Comparison of ENCODE assay signal across 17 cellular contexts in genomic region chr14:35992816-35993511, GRCh38.
A peak's percentile ranks its signal among the peaks of the same experiment; 100 is the strongest.
DNase-seq lines count a peak whose midpoint lies in the region; ATAC-seq, FAIRE-seq and TF ChIP-seq lines count a peak whose summit lies in the region.
"Had no signal": no experiment of that assay in that cellular context is flagged by ENCODE, and none has a peak within 500 bp of the region (broad histone marks: within the 10 kb centered on the region; RNA-seq: fewer than 3 reads in every experiment).

No MANE protein-coding gene starts in this region.

- no peaks in the 10 kb centered on the region for H3K27me3 ChIP-seq in esophagus muscularis mucosa
- no peaks in the 10 kb centered on the region for H3K27me3 ChIP-seq in thyroid gland

- TF ChIP-seq EP300 in esophagus muscularis mucosa (IDR thresholded peaks at IDR 0.05), result no peak

- no peak for ATAC-seq in GM21737 (IDR thresholded peaks at IDR 0.05; ENCODE audit: unreplicated experiment)
- ATAC-seq: GM12878, K562 had no signal

- H3K9me3 ChIP-seq in esophagus muscularis mucosa (no peaks in the 10 kb centered on the region), thyroid gland (no peaks in the 10 kb centered on the region)

- TF ChIP-seq POLR2A in esophagus muscularis mucosa (IDR thresholded peaks at IDR 0.05; ENCODE audit: low read depth) (no peak), thyroid gland (IDR thresholded peaks at IDR 0.05) (no peak)

- H3K36me3 ChIP-seq in esophagus muscularis mucosa, result no peaks in the 10 kb centered on the region
- H3K36me3 ChIP-seq in thyroid gland, result no peaks in the 10 kb centered on the region

- intact Hi-C loops in esophagus muscularis mucosa (cut with DNase I) (no loop called here), thyroid gland (cut with DNase I) (no loop called here)

- no peaks in the 10 kb centered on the region for H3K4me1 ChIP-seq in esophagus muscularis mucosa
- H3K4me1 ChIP-seq in thyroid gland, result peaks cover 14 to 19% of the 10 kb centered on the region in 2 donors

- DNase-seq in NCI-H2029 (lab: John Stamatoyannopoulos, UW), result peak; percentile 42
- DNase-seq in NCI-H2029 treated with DMSO at 0.1 percent for 48 hours (lab: John Stamatoyannopoulos, UW), result no peak
- DNase-seq in NCI-H524 (lab: John Stamatoyannopoulos, UW), result peak; percentile 66 to 84
- peak; percentile 64 for DNase-seq in esophagus muscularis mucosa (ENCODE audit: extremely low spot score)
- peak; percentile 90 to 91 for DNase-seq in thyroid gland
- DNase-seq in urothelium cell line (ENCODE audit: low spot score), result no peak
- no peak for DNase-seq in NOMO-1 treated with dmso at 0.1 percent for 144 hours (lab: John Stamatoyannopoulos, UW; ENCODE audit: unreplicated experiment)
- DNase-seq: COR-L47, NCI-H1048, OCI-M1, RPMI8226, SW 1271 had no signal

- no peak for FAIRE-seq in urothelium cell line (lab: Jason Lieb, UNC)
- FAIRE-seq: GM12878, GM18507, K562 had no signal

- H3K4me3 ChIP-seq in esophagus muscularis mucosa, result no peak overlapping the region
- no peak overlapping the region for H3K4me3 ChIP-seq in thyroid gland (replicated peaks in 1 of 3)
- H3K4me3 ChIP-seq: GM12878, K562 had no signal

- TF ChIP-seq CTCF in esophagus muscularis mucosa (IDR thresholded peaks at IDR 0.05) (no peak), thyroid gland (IDR thresholded peaks at IDR 0.05) (no peak)

- H3K27ac ChIP-seq in esophagus muscularis mucosa (replicated peaks in 1 of 4) (no peak overlapping the region), thyroid gland (peak overlapping the region in 2 of 3 donors; percentile 11 to 61)
- H3K27ac ChIP-seq: C4-2B had no signal

- 85% methylated on average over 4 of the region's 4 CpGs for WGBS in esophagus muscularis mucosa
- 62 to 65% methylated on average over 4 of the region's 4 CpGs for WGBS in thyroid gland, 2 donors

Comparison
In these comparisons a context has a peak if more than half of its experiments do, and no peak if none do; other contexts are left out.
1. DNase-seq: peak in NCI-H2029 (single experiment), NCI-H524 (2 of 2), esophagus muscularis mucosa (single experiment) and thyroid gland (2 of 2); none in NCI-H2029 treated with DMSO at 0.1 percent for 48 hours (single experiment), urothelium cell line (single experiment) and NOMO-1 treated with dmso at 0.1 percent for 144 hours (single experiment).
2. H3K27ac ChIP-seq: peak in thyroid gland (2 of 3); none in esophagus muscularis mucosa (0 of 4).